26 cellular contexts compared by ENCODE assay signal in genomic region chr6:101077344-101077743, GRCh38.
"Had no signal": no experiment of that assay in that cellular context is flagged by ENCODE, and none has a peak within 500 bp of the region (broad histone marks: within the 10 kb centered on the region; RNA-seq: fewer than 3 reads in every experiment).

No MANE protein-coding gene starts in this region.

- DNase-seq: stimulated activated CD4-positive, alpha-beta T cell treated with anti-CD3 and anti-CD28 coated beads, Interleukin-2, amount 100 ng/mL, for 48 hours; stimulated activated CD4-positive, alpha-beta T cell treated with anti-CD3 and anti-CD28 coated beads, Interleukin-4, amount 100 ng/mL, for 1 hour; stimulated activated CD4-positive, alpha-beta T cell treated with anti-CD3 and anti-CD28 coated beads, Interleukin-4, amount 100 ng/mL, for 24 hours; stimulated activated CD4-positive, alpha-beta T cell treated with anti-CD3 and anti-CD28 coated beads, Interleukin-4, amount 100 ng/mL, for 4 hours; stimulated activated CD8-positive, alpha-beta memory T cell treated with anti-CD3 and anti-CD28 coated beads, Interleukin-4, amount 100 ng/mL, for 48 hours; stimulated activated naive B cell treated with anti-CD40 and anti-IgM and Interleukin-4, amounts not matched to agents 10 μg/mL and 1 μg/mL and 100 μg/mL, for 72 hours; stimulated activated naive CD4-positive, alpha-beta T cell; stimulated activated naive CD4-positive, alpha-beta T cell treated with Interleukin-2 at 50 U/mL for 16 hours; stimulated activated naive CD8-positive, alpha-beta T cell treated with anti-CD3 and anti-CD28 coated beads, Interleukin-15, amount 100 ng/mL, for 72 hours; stimulated activated naive CD8-positive, alpha-beta T cell treated with anti-CD3 and anti-CD28 coated beads, Interleukin-15, Interleukin-2, amounts not matched to agents 100 U/mL and 50 U/mL, for 24 hours; stomach; substantia nigra; testis; thyroid gland; tibial artery; transverse colon; trophoblast cell; upper lobe of left lung; upper lobe of right lung; uterus had no signal

- H3K4me3 ChIP-seq: stomach, suprapubic skin, testis, thoracic aorta, thyroid gland, tibial artery, tibial nerve, transverse colon, upper lobe of left lung, upper lobe of right lung, uterus, vagina had no signal

- H3K36me3 ChIP-seq: stomach, suprapubic skin, thoracic aorta, thyroid gland, tibial artery, tibial nerve, transverse colon, upper lobe of left lung, upper lobe of right lung, uterus, vagina had no signal

- H3K9me3 ChIP-seq: suprapubic skin, testis, thoracic aorta, thyroid gland, tibial artery, transverse colon, upper lobe of right lung, uterus, vagina had no signal

- H3K27me3 ChIP-seq: stomach, suprapubic skin, testis, thyroid gland, tibial artery, tibial nerve, transverse colon, upper lobe of left lung, upper lobe of right lung, uterus, vagina had no signal

- H3K27ac ChIP-seq: stomach, suprapubic skin, testis, thoracic aorta, thyroid gland, tibial artery, tibial nerve, transverse colon, upper lobe of left lung, upper lobe of right lung, uterus, vagina had no signal

- ATAC-seq: stimulated activated effector memory CD8-positive, alpha-beta T cell treated with anti-CD3 and anti-CD28 coated beads, Interleukin-12 subunit alpha, Interleukin-12 subunit beta, amount 100 ng/mL, for 72 hours; stimulated activated memory B cell treated with anti-CD40 and anti-IgM and Interleukin-4, amounts not matched to agents 10 μg/mL and 1 μg/mL and 100 μg/mL, for 72 hours; stimulated activated naive B cell treated with anti-CD40 and anti-IgM and Interleukin-4, amounts not matched to agents 10 μg/mL and 1 μg/mL and 100 μg/mL, for 72 hours; stimulated activated naive CD8-positive, alpha-beta T cell treated with anti-CD3 and anti-CD28 coated beads, Interleukin-15, amount 100 ng/mL, for 72 hours; stimulated activated naive CD8-positive, alpha-beta T cell treated with anti-CD3 and anti-CD28 coated beads, Interleukin-15, Interleukin-2, amounts not matched to agents 100 U/mL and 50 U/mL, for 24 hours; upper lobe of right lung had no signal

- H3K4me1 ChIP-seq: stomach, suprapubic skin, thyroid gland, transverse colon, upper lobe of left lung, upper lobe of right lung, uterus had no signal
